ENCODE assay signal across 8 cellular contexts in the genomic region with DNA sequence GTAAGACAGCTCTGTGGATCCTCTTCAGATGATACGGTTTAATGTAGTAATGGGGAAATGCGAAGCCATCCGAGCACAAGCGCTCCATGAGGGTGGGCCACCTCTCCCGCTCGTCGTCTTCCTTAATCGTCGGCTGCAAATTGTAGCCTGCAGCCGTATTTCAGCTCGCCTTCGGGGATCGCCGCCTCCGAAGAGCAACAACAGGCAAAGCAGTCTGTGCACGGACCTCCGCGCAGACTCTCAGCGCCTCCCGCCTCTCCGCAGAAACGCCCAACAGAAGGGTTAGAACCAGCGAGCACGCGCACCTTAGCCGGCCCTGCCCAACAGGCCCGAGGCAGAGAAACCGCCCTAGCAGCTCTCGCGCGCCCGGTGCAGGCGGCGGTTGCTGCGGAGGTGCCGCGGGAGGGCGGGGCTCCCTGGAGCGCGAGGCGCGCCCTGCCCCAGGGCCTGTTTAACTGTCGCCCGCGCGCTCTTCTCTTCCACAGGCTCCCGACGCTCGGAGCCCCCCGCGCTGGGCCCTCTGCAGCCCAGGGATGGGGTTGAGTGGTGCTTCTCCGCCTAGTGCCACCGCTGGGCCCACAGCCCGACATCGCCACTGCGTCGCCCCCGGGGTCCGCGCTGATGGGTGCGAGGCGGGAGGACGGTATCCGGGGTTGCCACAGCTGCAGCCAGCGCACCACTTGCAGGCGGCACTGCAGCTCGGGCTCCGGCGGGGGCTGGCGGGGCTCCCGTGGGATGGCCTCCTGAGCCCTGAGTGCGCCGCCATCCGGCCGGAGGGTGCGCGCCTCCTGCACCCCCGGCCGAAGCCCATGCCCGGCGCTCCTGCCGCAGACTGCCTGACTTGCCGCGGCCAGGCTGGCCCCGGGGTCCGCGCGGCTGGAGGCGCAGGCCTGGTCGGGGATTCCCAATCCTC. TPM values are rescaled to one million over a fixed set of nuclear protein-coding genes. Genes with fewer than 3 reads are reported as not detected.
A peak's percentile ranks its signal among the peaks of the same experiment; 100 is the strongest.
DNase-seq lines count a peak whose midpoint lies in the region; ATAC-seq, FAIRE-seq and TF ChIP-seq lines count a peak whose summit lies in the region.
"Not testable (repeated sequence)": the region's sequence is repeated elsewhere in the genome, so short reads cannot be mapped to it uniquely, and the experiment has no call there.

ANKRD36B (minus strand) TSS at position 280 of the 913 bp plus-strand sequence; CDS start at position 88, 192 bp downstream.

- H3K36me3 ChIP-seq in psoas muscle (ENCODE audit: insufficient read depth in 1 of 2, low read depth in 1 of 2): not testable (repeated sequence)

- not testable (repeated sequence) for H3K27me3 Mint-ChIP-seq in IgD-negative memory B cell

- peak within 1 kb of the TSS; percentile 85 to 95 (median 90) for H3K27ac Mint-ChIP-seq in IgD-negative memory B cell

- not testable (repeated sequence) for TF ChIP-seq CTCF in psoas muscle (IDR thresholded peaks at IDR 0.05)

- peak within 1 kb of the TSS; percentile 84 for H3K27ac ChIP-seq in psoas muscle

- peak within 1 kb of the TSS; percentile 93 to 99 (median 97) for H3K4me3 Mint-ChIP-seq in IgD-negative memory B cell

- not testable (repeated sequence) for H3K9me3 Mint-ChIP-seq in IgD-negative memory B cell

- 0% methylated on average over 29 to 47 of the region's 90 CpGs for WGBS in psoas muscle, 3 donors

- not testable (repeated sequence) for H3K4me1 ChIP-seq in psoas muscle

- TF ChIP-seq POLR2A in H54 (IDR thresholded peaks at IDR 0.05; ENCODE audit: low read depth, low read length): 0 out of 2 replicates have a peak, but pooled peaks have one; percentile 15

- DNase-seq in GM03348 (ENCODE audit: low spot score): peak; percentile 18
- not testable (repeated sequence) for DNase-seq in H54 (ENCODE audit: insufficient read length, low spot score)
- peak; percentile 67 for DNase-seq in activated CD4-positive, alpha-beta T cell treated with anti-CD3 and anti-CD28 coated beads, Interleukin-2, amount 50 U/mL, for 1 hour
- peak; percentile 77 for DNase-seq in central memory CD4-positive, alpha-beta T cell
- DNase-seq in psoas muscle: peak; percentile 47 to 83
- DNase-seq in superior temporal gyrus (ENCODE audit: extremely low spot score): peak; percentile 55

- H3K4me3 ChIP-seq in iPS-11a (ENCODE audit: low read depth, low read length): peak within 1 kb of the TSS; percentile 43
- H3K4me3 ChIP-seq in psoas muscle: peak within 1 kb of the TSS; percentile 78

- not testable (repeated sequence) for FAIRE-seq in H54 (lab: Jason Lieb, UNC)

- not testable (repeated sequence) for H3K36me3 Mint-ChIP-seq in IgD-negative memory B cell

- H3K9me3 ChIP-seq in psoas muscle: not testable (repeated sequence)

- intact Hi-C loops in psoas muscle (cut with DNase I): loop anchor here (2.0 to 10.0 kb wide), 5 partner anchors 55 to 795 kb away; partner anchors contain the start of genes ACTR1B (in 1 of the 2), C2orf92 (in 1 of the 2) and COX5B (in 1 of the 2)

- not testable (repeated sequence) for H3K27me3 ChIP-seq in psoas muscle (ENCODE audit: insufficient read depth in 3 of 3, low read length in 2 of 3)

- H3K4me1 Mint-ChIP-seq in IgD-negative memory B cell: not testable (repeated sequence)

- ATAC-seq in psoas muscle: peak; percentile 79 to 89 (median 86)

RNA-seq across cellular contexts. Expression of gene ANKRD36B, which starts in this region (rescaled TPM):
- polyA plus RNA-seq in IgD-negative memory B cell (13.9 TPM), psoas muscle (under 1 TPM; 0.60 to 0.88 (median 0.70) TPM)
- 1 to 10 TPM; 1.4 to 3.2 (median 2.6) TPM for total RNA-seq in psoas muscle
